Comparison of ENCODE assay signal across 21 cellular contexts in genomic region chr20:3081641-3082040, GRCh38. TPM values are rescaled to one million over a fixed set of nuclear protein-coding genes. Genes with fewer than 3 reads are reported as not detected.
DNase-seq lines count a peak whose midpoint lies in the region; ATAC-seq, FAIRE-seq and TF ChIP-seq lines count a peak whose summit lies in the region.
"Had no signal": no experiment of that assay in that cellular context is flagged by ENCODE, and none has a peak within 500 bp of the region (broad histone marks: within the 10 kb centered on the region; RNA-seq: fewer than 3 reads in every experiment).

No MANE protein-coding gene starts in this region.

- H3K23ac ChIP-seq in H9 (ENCODE audit: insufficient read length, low read depth, low read length) (no peak overlapping the region), H1 (ENCODE audit: insufficient read length) (no peak overlapping the region)

- CTCF ChIA-PET in H1 (lab: Charles Lee; ENCODE audit: partially characterized antibody), result no interaction called here

- H3K4me3 Mint-ChIP-seq in CD4-positive, CD25-positive, alpha-beta regulatory T cell, result peak overlapping the region in 3 of 4 donors; percentile 47 to 83 (median 63)
- H3K4me3 Mint-ChIP-seq in H9 (peak overlapping the region in 1 of 2 experiments; percentile 79; a peak in 2 of 5 replicates), neural progenitor cell (peak overlapping the region; percentile 79)
- H3K4me3 Mint-ChIP-seq: HFFc6 had no signal

- no peaks in the 10 kb centered on the region for H3F3A ChIP-seq in neural progenitor cell (ENCODE audit: low read depth)

- H4K5ac ChIP-seq in H9 (ENCODE audit: insufficient read length, low read depth, low read length) (no peak overlapping the region), H1 (ENCODE audit: insufficient read length, low read depth, low read length) (no peak overlapping the region)

- H3K4me1 Mint-ChIP-seq in CD4-positive, CD25-positive, alpha-beta regulatory T cell, result peaks cover 0 to 26% (median 8%) of the 10 kb centered on the region in 4 donors
- H3K4me1 Mint-ChIP-seq in H9, result peaks cover 0 to 3% of the 10 kb centered on the region in 2 experiments; a peak in 1 of 4 replicates
- no peaks in the 10 kb centered on the region for H3K4me1 Mint-ChIP-seq in neural progenitor cell

- H3K4me3 ChIP-seq in CD4-positive, CD25-positive, alpha-beta regulatory T cell (ENCODE audit: low read depth, low read length), result no peak overlapping the region
- no peak overlapping the region for H3K4me3 ChIP-seq in H1 (ENCODE audit: extremely low read depth in 1 of 4, insufficient read depth in 2 of 4, low read depth in 3 of 4, low read length in 4 of 4)
- no peak overlapping the region for H3K4me3 ChIP-seq in neural progenitor cell
- no peak overlapping the region for H3K4me3 ChIP-seq in dorsolateral prefrontal cortex
- H3K4me3 ChIP-seq: MG63 had no signal

- H3K9me3 Mint-ChIP-seq in CD4-positive, CD25-positive, alpha-beta regulatory T cell, result peaks cover 0 to 3% (median 0%) of the 10 kb centered on the region in 7 donors
- H3K9me3 Mint-ChIP-seq in H9, result peaks cover 2% of the 10 kb centered on the region in 2 experiments; a peak in 2 of 5 replicates
- H3K9me3 Mint-ChIP-seq in neural progenitor cell, result peaks cover 2% of the 10 kb centered on the region
- H3K9me3 Mint-ChIP-seq: HFFc6 had no signal

- H2AK5ac ChIP-seq in H9 (ENCODE audit: insufficient read length, low read length), result no peak overlapping the region
- H2AK5ac ChIP-seq in H1 (ENCODE audit: low read depth, low read length), result 0 out of 2 replicates have a peak overlapping the region, but pooled peaks have one; percentile 56

- H3K9ac ChIP-seq in H9 (ENCODE audit: extremely low read depth, insufficient read length, low read length), result no peak overlapping the region
- H3K9ac ChIP-seq in H1 (replicated peaks in 1 of 4; ENCODE audit: extremely low read depth in 1 of 4, low read depth in 3 of 4, low read length in 3 of 4), result no peak overlapping the region
- H3K9ac ChIP-seq in neural progenitor cell, result no peak overlapping the region

- TF ChIP-seq POLR2A in H1 (IDR thresholded peaks at IDR 0.05; ENCODE audit: control extremely low read depth in 1 of 2, low read depth in 2 of 2, low read length in 2 of 2), result no peak

- H3K4me1 ChIP-seq in CD4-positive, CD25-positive, alpha-beta regulatory T cell (ENCODE audit: control insufficient read depth, insufficient read depth, low read length, poor library complexity, severe bottlenecking), result peaks cover 20% of the 10 kb centered on the region
- H3K4me1 ChIP-seq in H9 (ENCODE audit: insufficient read depth, low read length) (no peaks in the 10 kb centered on the region; the same call in 1 of the 2 replicates), H1 (replicated peaks in 1 of 4; ENCODE audit: control insufficient read depth in 3 of 4, insufficient read depth in 4 of 4, low read length in 3 of 4) (peaks cover 0 to 8% (median 6%) of the 10 kb centered on the region in 4 experiments; a peak in 5 of 7 replicates), neural progenitor cell (no peaks in the 10 kb centered on the region)
- H3K4me1 ChIP-seq: BE2C had no signal

- H3K27ac Mint-ChIP-seq in CD4-positive, CD25-positive, alpha-beta regulatory T cell, result peak overlapping the region in 1 of 3 donors; percentile 52
- H3K27ac Mint-ChIP-seq in H9 (no peak overlapping the region), neural progenitor cell (no peak overlapping the region)
- H3K27ac Mint-ChIP-seq: HFFc6 had no signal

- H3K27me3 ChIP-seq in CD4-positive, CD25-positive, alpha-beta regulatory T cell (ENCODE audit: control insufficient read depth, insufficient read depth, low read length), result peaks cover 11% of the 10 kb centered on the region
- H3K27me3 ChIP-seq in H9 (ENCODE audit: insufficient read depth, low read length) (peaks cover 29% of the 10 kb centered on the region), H1 (replicated peaks in 1 of 4; ENCODE audit: control insufficient read depth in 3 of 4, extremely low read depth in 1 of 4, insufficient read depth in 3 of 4, low read length in 3 of 4) (peaks cover 27 to 43% (median 37%) of the 10 kb centered on the region in 4 experiments), neural progenitor cell (peaks cover 73% of the 10 kb centered on the region), dorsolateral prefrontal cortex (peaks cover 0 to 27% (median 10%) of the 10 kb centered on the region in 45 donors)
- H3K27me3 ChIP-seq: MG63 had no signal

- H3K36me3 Mint-ChIP-seq in CD4-positive, CD25-positive, alpha-beta regulatory T cell, result no peaks in the 10 kb centered on the region
- H3K36me3 Mint-ChIP-seq in H9 (ENCODE audit: insufficient read depth in 1 of 3, low read depth in 3 of 3) (no peaks in the 10 kb centered on the region; a peak in 2 of 7 replicates), neural progenitor cell (no peaks in the 10 kb centered on the region)

- TF ChIP-seq RAD21 in H1 (IDR thresholded peaks at IDR 0.05 in 1 of 2, conservative IDR thresholded peaks at IDR 0.05 in 1 of 2; ENCODE audit: low read depth in 2 of 2, low read length in 2 of 2), result no peak

- H3K4ac ChIP-seq in H9 (ENCODE audit: low read depth, low read length) (no peak overlapping the region), H1 (replicated peaks; ENCODE audit: insufficient read length, low read depth, low read length) (no peak overlapping the region)

- H3K79me1 ChIP-seq in H9 (ENCODE audit: insufficient read depth, low read depth, low read length, poor library complexity, severe bottlenecking) (no peaks in the 10 kb centered on the region), H1 (ENCODE audit: low read depth, low read length) (no peaks in the 10 kb centered on the region)

- H2AFZ ChIP-seq in H9 (ENCODE audit: low read length) (no peak overlapping the region), H1 (ENCODE audit: low read length) (no peak overlapping the region), neural progenitor cell (replicated peaks) (no peak overlapping the region)

- H3K79me2 ChIP-seq in H9 (ENCODE audit: insufficient read depth, low read length) (no peaks in the 10 kb centered on the region), H1 (ENCODE audit: control insufficient read depth in 1 of 2, insufficient read depth in 2 of 2, low read length in 2 of 2) (no peaks in the 10 kb centered on the region), neural progenitor cell (ENCODE audit: low read depth) (no peaks in the 10 kb centered on the region)

- H4K20me1 ChIP-seq in H9 (ENCODE audit: control insufficient read depth, insufficient read depth, insufficient read length) (no peaks in the 10 kb centered on the region), H1 (replicated peaks in 1 of 2; ENCODE audit: control insufficient read depth in 1 of 2, insufficient read depth in 2 of 2, low read length in 2 of 2) (no peaks in the 10 kb centered on the region), neural progenitor cell (ENCODE audit: low read depth) (no peaks in the 10 kb centered on the region)

- POLR2A ChIA-PET in H1 (lab: Charles Lee; ENCODE audit: partially characterized antibody), result no interaction called here

- no peak overlapping the region for H2BK12ac ChIP-seq in H9 (ENCODE audit: insufficient read length, low read depth, low read length)
- no peak overlapping the region for H2BK12ac ChIP-seq in H1 (ENCODE audit: low read depth, low read length)

- no peaks in the 10 kb centered on the region for H3K9me3 ChIP-seq in CD4-positive, CD25-positive, alpha-beta regulatory T cell (ENCODE audit: control insufficient read depth in 2 of 2, low read length in 2 of 2)
- no peaks in the 10 kb centered on the region for H3K9me3 ChIP-seq in H9 (ENCODE audit: control insufficient read depth, low read depth, low read length)
- H3K9me3 ChIP-seq in H1 (ENCODE audit: insufficient read depth in 2 of 2, low read depth in 1 of 2, low read length in 1 of 2), result no peaks in the 10 kb centered on the region
- H3K9me3 ChIP-seq in neural progenitor cell (ENCODE audit: low read depth), result no peaks in the 10 kb centered on the region
- H3K9me3 ChIP-seq: BE2C, MG63 had no signal

- H2BK15ac ChIP-seq in H9 (ENCODE audit: low read depth, low read length) (no peak overlapping the region), H1 (ENCODE audit: low read length) (0 out of 2 replicates have a peak overlapping the region, but pooled peaks have one; percentile 65)

- H3T11ph ChIP-seq in H9 (ENCODE audit: low read length), result no peak overlapping the region

- no peaks in the 10 kb centered on the region for H3K36me3 ChIP-seq in CD4-positive, CD25-positive, alpha-beta regulatory T cell (ENCODE audit: control insufficient read depth, insufficient read depth, low read length)
- no peaks in the 10 kb centered on the region for H3K36me3 ChIP-seq in H1 (ENCODE audit: control insufficient read depth in 2 of 4, insufficient read depth in 4 of 4, low read length in 3 of 4)
- no peaks in the 10 kb centered on the region for H3K36me3 ChIP-seq in neural progenitor cell
- H3K36me3 ChIP-seq: BE2C, MG63 had no signal

- H4K91ac ChIP-seq in H9 (ENCODE audit: insufficient read length, low read depth, low read length) (no peak overlapping the region), H1 (replicated peaks; ENCODE audit: insufficient read length, low read length) (no peak overlapping the region)

- TF ChIP-seq CTCF in H9 (conservative IDR thresholded peaks at IDR 0.05) (no peak), H1 (IDR thresholded peaks at IDR 0.05; ENCODE audit: control extremely low read depth in 1 of 3, insufficient read depth in 1 of 3, low read depth in 1 of 3, low read length in 3 of 3) (no peak), neural progenitor cell (IDR thresholded peaks at IDR 0.05) (no peak), dorsolateral prefrontal cortex (IDR thresholded peaks at IDR 0.05 in 54 of 56, conservative IDR thresholded peaks at IDR 0.05 in 2 of 56; ENCODE audit: low read depth in 1 of 56, partially characterized antibody in 56 of 56) (no peak)

- ATAC-seq in CD4-positive, CD25-positive, alpha-beta regulatory T cell (ENCODE audit: low read depth in 2 of 2), result no peak
- ATAC-seq in HG03432 (IDR thresholded peaks at IDR 0.05; ENCODE audit: unreplicated experiment), result no peak

- DNase-seq in CD4-positive, CD25-positive, alpha-beta regulatory T cell, result no peak
- DNase-seq in H9 (no peak), H1 (ENCODE audit: low read depth in 1 of 2, low spot score in 2 of 2) (no peak), neural progenitor cell (ENCODE audit: low spot score) (no peak), NCI-H1092 (lab: John Stamatoyannopoulos, UW) (no peak), dorsolateral prefrontal cortex (no peak)
- DNase-seq: activated CD4-positive, alpha-beta T cell treated with anti-CD3 and anti-CD28 coated beads, Interleukin-2, amount 10 ng/mL, durations not matched to agents 7 days and 5 days; activated gamma-delta T cell treated with Interleukin-2 at 50 U/mL for 16 hours; BE2C; central memory CD4-positive, alpha-beta T cell; HFFc6; NCI-H1436; NCI-H524 had no signal

- H2BK20ac ChIP-seq in H9 (ENCODE audit: low read depth, low read length, poor library complexity, severe bottlenecking), result no peak overlapping the region
- H2BK20ac ChIP-seq in H1 (ENCODE audit: low read length), result no peak overlapping the region

- H2BK120ac ChIP-seq in H9 (ENCODE audit: low read depth, low read length, poor library complexity, severe bottlenecking) (no peak overlapping the region), H1 (replicated peaks; ENCODE audit: low read depth, low read length) (no peak overlapping the region)

- peaks cover 4% of the 10 kb centered on the region for H3K23me2 ChIP-seq in H9 (ENCODE audit: insufficient read length, low read depth, low read length, poor library complexity, severe bottlenecking)
- peaks cover 11% of the 10 kb centered on the region; the same call in 1 of the 2 replicates for H3K23me2 ChIP-seq in H1 (ENCODE audit: low read depth, low read length)

- no CpG with 5 or more reads among the region's 11 CpGs for WGBS in H9 (ENCODE audit: extremely low coverage, insufficient read length, low lambda C conversion rate)
- 84% methylated on average over 10 of the region's 11 CpGs; no CpG with 5 or more reads in 1 of the 2 experiments for WGBS in H1 (ENCODE audit: extremely low coverage in 1 of 2, insufficient coverage in 1 of 2, insufficient read length in 1 of 2, insufficient replicate concordance in 2 of 2, low coverage in 1 of 2, low lambda C conversion rate in 2 of 2, missing lambda C conversion rate in 1 of 2), 2 experiments

- no peak overlapping the region for H4K8ac ChIP-seq in H9 (replicated peaks; ENCODE audit: insufficient read length, low read depth, low read length)
- H4K8ac ChIP-seq in H1 (ENCODE audit: extremely low read depth, insufficient read depth, low read length), result no peak overlapping the region

- H3K14ac ChIP-seq in H9 (ENCODE audit: insufficient read depth, low read length), result no peak overlapping the region
- no peak overlapping the region for H3K14ac ChIP-seq in H1 (ENCODE audit: insufficient read length)

- peaks cover 80% of the 10 kb centered on the region for H3K27me3 Mint-ChIP-seq in CD4-positive, CD25-positive, alpha-beta regulatory T cell
- H3K27me3 Mint-ChIP-seq in H9 (ENCODE audit: low read depth) (peaks cover 67% of the 10 kb centered on the region), neural progenitor cell (ENCODE audit: insufficient read depth, low read depth) (peaks cover 31% of the 10 kb centered on the region)

- no peak for TF ChIP-seq EP300 in H1 (IDR thresholded peaks at IDR 0.05; ENCODE audit: borderline replicate concordance in 1 of 2, low read depth in 2 of 2, low read length in 2 of 2)

- peak overlapping the region; percentile 35 for H3K4me2 ChIP-seq in H9 (ENCODE audit: insufficient read depth, insufficient read length, low read length)
- peak overlapping the region in 1 of 2 experiments; percentile 62; a peak in 1 of 4 replicates for H3K4me2 ChIP-seq in H1 (ENCODE audit: insufficient read depth in 1 of 2, low read depth in 2 of 2, low read length in 2 of 2)
- no peak overlapping the region for H3K4me2 ChIP-seq in neural progenitor cell

- FAIRE-seq in H1 (lab: Jason Lieb, UNC), result no peak
- FAIRE-seq: frontal cortex, G401.6 had no signal

- H3K27ac ChIP-seq in CD4-positive, CD25-positive, alpha-beta regulatory T cell (ENCODE audit: insufficient read depth, low read length, poor library complexity, severe bottlenecking), result no peak overlapping the region
- H3K27ac ChIP-seq in H9 (ENCODE audit: insufficient read length, low read depth, low read length) (no peak overlapping the region), H1 (ENCODE audit: low read depth, low read length) (no peak overlapping the region), neural progenitor cell (no peak overlapping the region), dorsolateral prefrontal cortex (no peak overlapping the region)

- intact Hi-C loops in dorsolateral prefrontal cortex (cut with DNase I), result no loop called here

- no peak overlapping the region for H3K56ac ChIP-seq in H9 (ENCODE audit: insufficient read length, low read depth, low read length)
- no peak overlapping the region for H3K56ac ChIP-seq in H1 (replicated peaks; ENCODE audit: insufficient read length, low read depth, low read length)

- no peak overlapping the region for H2BK5ac ChIP-seq in H9 (ENCODE audit: insufficient read length, low read length)
- no peak overlapping the region for H2BK5ac ChIP-seq in H1 (ENCODE audit: low read depth, low read length)

- no peak overlapping the region for H3K18ac ChIP-seq in H9 (ENCODE audit: insufficient read length, low read depth, low read length)
- H3K18ac ChIP-seq in H1 (ENCODE audit: extremely low read depth, low read length), result no peak overlapping the region

RNA-seq across cellular contexts. Expression of gene AVP, which starts 2.9 kb away (rescaled TPM):
- 1.4 TPM for total RNA-seq in CD4-positive, CD25-positive, alpha-beta regulatory T cell
- not detected for polyA plus RNA-seq in CD4-positive, CD25-positive, alpha-beta regulatory T cell
- total RNA-seq in H9 (2021) (not detected in 2 replicates), neural progenitor cell (ENCODE audit: low replicate concordance) (not detected in 2 replicates), dorsolateral prefrontal cortex (1 to 10 TPM in 5 of 120 experiments, under 1 TPM in 5, not detected in 110; 0.80 to 1.4 (median 1.0) TPM)
- total RNA-seq in H1 (2021; fragmentation: NEBNext Ultra II Directional; extraction: Animal tissue kit (Norgen Biotek cat#: 25700)), result 0.77 TPM in 1 of 2 replicates, not detected in the other
- 0.18 and 0.42 TPM in 2 replicates for polyA plus RNA-seq in H1 (2011; rRNA removed)
- not detected for polyA plus RNA-seq in H1 (2011; cell fraction: cytosol; rRNA removed)
- not detected for polyA plus RNA-seq in H1 (2011; cell fraction: nucleus; rRNA removed)
- polyA plus RNA-seq in H1 (2012, experiment 1 of 2), result 0.35 TPM in 1 of 4 replicates, not detected in the others
- not detected for polyA plus RNA-seq in H1 (2012, experiment 2 of 2)
- polyA plus RNA-seq in H1 (2013, experiment 1 of 2), result 0.69 TPM
- 0.28 TPM for polyA plus RNA-seq in H1 (2013, experiment 2 of 2)
- polyA minus RNA-seq in H1 (2011; rRNA and poly(A)+ RNA removed), result not detected in 2 replicates
- polyA minus RNA-seq in H1 (2011; cell fraction: cytosol; rRNA and poly(A)+ RNA removed), result not detected
- not detected for polyA minus RNA-seq in H1 (2011; cell fraction: nucleus; rRNA and poly(A)+ RNA removed)
- total RNA-seq: activated CD4-positive, alpha-beta T cell treated with anti-CD3 and anti-CD28 coated beads, Interleukin-2, amount 10 ng/mL, durations not matched to agents 7 days and 5 days; aorta; esophagus mucosa; frontal cortex; HFFc6; pulmonary artery endothelial cell; skeletal muscle tissue had no signal
- polyA plus RNA-seq: aorta had no signal

RNA-seq across cellular contexts. Expression of gene OXT, which starts 10.2 kb away (rescaled TPM):
- not detected for total RNA-seq in CD4-positive, CD25-positive, alpha-beta regulatory T cell
- polyA plus RNA-seq in CD4-positive, CD25-positive, alpha-beta regulatory T cell, result under 1 TPM in 3 of 4 donors, not detected in 1; 0.50 to 0.83 (median 0.61) TPM
- total RNA-seq in H9 (2021) (0.64 TPM in 1 of 2 replicates, not detected in the other), neural progenitor cell (ENCODE audit: low replicate concordance) (not detected in 2 replicates), dorsolateral prefrontal cortex (1 to 10 TPM in 7 of 120 experiments, not detected in 113; 1.1 to 2.0 (median 1.8) TPM)
- total RNA-seq in H1 (2021; fragmentation: NEBNext Ultra II Directional; extraction: Animal tissue kit (Norgen Biotek cat#: 25700)), result not detected in 2 replicates
- not detected in 2 replicates for polyA plus RNA-seq in H1 (2011; rRNA removed)
- polyA plus RNA-seq in H1 (2011; cell fraction: cytosol; rRNA removed), result not detected
- not detected for polyA plus RNA-seq in H1 (2011; cell fraction: nucleus; rRNA removed)
- 0.51 to 0.70 TPM in 2 of 4 replicates, not detected in the others for polyA plus RNA-seq in H1 (2012, experiment 1 of 2)
- not detected for polyA plus RNA-seq in H1 (2012, experiment 2 of 2)
- 0.95 TPM for polyA plus RNA-seq in H1 (2013, experiment 1 of 2)
- polyA plus RNA-seq in H1 (2013, experiment 2 of 2), result 0.85 TPM
- polyA minus RNA-seq in H1 (2011; rRNA and poly(A)+ RNA removed), result not detected in 2 replicates
- not detected for polyA minus RNA-seq in H1 (2011; cell fraction: cytosol; rRNA and poly(A)+ RNA removed)
- polyA minus RNA-seq in H1 (2011; cell fraction: nucleus; rRNA and poly(A)+ RNA removed), result not detected
- total RNA-seq: activated CD4-positive, alpha-beta T cell treated with anti-CD3 and anti-CD28 coated beads, Interleukin-2, amount 10 ng/mL, durations not matched to agents 7 days and 5 days; aorta; esophagus mucosa; frontal cortex; HFFc6; pulmonary artery endothelial cell; skeletal muscle tissue had no signal

RNA-seq across cellular contexts. Expression of gene MRPS26, which starts 35.8 kb away (rescaled TPM):
- total RNA-seq in CD4-positive, CD25-positive, alpha-beta regulatory T cell, result 17.6 TPM
- 10 to 100 TPM; 69.6 to 78.8 (median 72.7) TPM for polyA plus RNA-seq in CD4-positive, CD25-positive, alpha-beta regulatory T cell
- total RNA-seq in H9 (2021) (97.6 and 102 TPM in 2 replicates), neural progenitor cell (ENCODE audit: low replicate concordance) (37.0 and 71.8 TPM in 2 replicates), dorsolateral prefrontal cortex (10 to 100 TPM; 31.6 to 66.0 (median 49.9) TPM)
- 100 and 103 TPM in 2 replicates for total RNA-seq in H1 (2021; fragmentation: NEBNext Ultra II Directional; extraction: Animal tissue kit (Norgen Biotek cat#: 25700))
- polyA plus RNA-seq in H1 (2011; rRNA removed), result 83.6 and 99.2 TPM in 2 replicates
- 125 TPM for polyA plus RNA-seq in H1 (2011; cell fraction: cytosol; rRNA removed)
- 95.7 TPM for polyA plus RNA-seq in H1 (2011; cell fraction: nucleus; rRNA removed)
- polyA plus RNA-seq in H1 (2012, experiment 1 of 2), result 81.4 to 116 TPM (median 109 TPM) in 4 replicates
- polyA plus RNA-seq in H1 (2012, experiment 2 of 2), result 82.9 TPM
- 62.7 TPM for polyA plus RNA-seq in H1 (2013, experiment 1 of 2)
- 62.2 TPM for polyA plus RNA-seq in H1 (2013, experiment 2 of 2)
- polyA minus RNA-seq in H1 (2011; rRNA and poly(A)+ RNA removed), result 17.6 and 27.5 TPM in 2 replicates
- polyA minus RNA-seq in H1 (2011; cell fraction: cytosol; rRNA and poly(A)+ RNA removed), result 38.5 TPM
- polyA minus RNA-seq in H1 (2011; cell fraction: nucleus; rRNA and poly(A)+ RNA removed), result 29.2 TPM

RNA-seq across cellular contexts. Expression of gene GNRH2, which starts 38.2 kb away (rescaled TPM):
- 1.9 TPM for total RNA-seq in CD4-positive, CD25-positive, alpha-beta regulatory T cell
- polyA plus RNA-seq in CD4-positive, CD25-positive, alpha-beta regulatory T cell, result not detected
- total RNA-seq in H9 (2021), result 0.50 and 1.1 TPM in 2 replicates
- 0.61 and 0.82 TPM in 2 replicates for total RNA-seq in H1 (2021; fragmentation: NEBNext Ultra II Directional; extraction: Animal tissue kit (Norgen Biotek cat#: 25700))
- 0.09 and 0.16 TPM in 2 replicates for polyA plus RNA-seq in H1 (2011; rRNA removed)
- 0.16 TPM for polyA plus RNA-seq in H1 (2011; cell fraction: cytosol; rRNA removed)
- 1.5 TPM for polyA plus RNA-seq in H1 (2011; cell fraction: nucleus; rRNA removed)
- polyA plus RNA-seq in H1 (2012, experiment 1 of 2), result 0.27 to 0.90 TPM (median 0.64 TPM) in 3 of 4 replicates, not detected in the other
- polyA plus RNA-seq in H1 (2012, experiment 2 of 2), result not detected
- not detected for polyA plus RNA-seq in H1 (2013, experiment 1 of 2)
- polyA plus RNA-seq in H1 (2013, experiment 2 of 2), result 0.18 TPM
- 0.34 and 1.4 TPM in 2 replicates for polyA minus RNA-seq in H1 (2011; rRNA and poly(A)+ RNA removed)
- polyA minus RNA-seq in H1 (2011; cell fraction: cytosol; rRNA and poly(A)+ RNA removed), result not detected
- 2.2 TPM for polyA minus RNA-seq in H1 (2011; cell fraction: nucleus; rRNA and poly(A)+ RNA removed)
- total RNA-seq in neural progenitor cell (ENCODE audit: low replicate concordance), result 0.37 TPM in 1 of 2 replicates, not detected in the other
- 1 to 10 TPM in 85 of 120 experiments, under 1 TPM in 15, not detected in 20; 0.54 to 6.0 (median 1.8) TPM for total RNA-seq in dorsolateral prefrontal cortex
- total RNA-seq: esophagus mucosa, frontal cortex, pulmonary artery endothelial cell, skeletal muscle tissue had no signal
